24 cellular contexts compared by ENCODE assay signal in genomic region chr15:62417444-62417843, GRCh38. TPM values are rescaled to one million over a fixed set of nuclear protein-coding genes. Genes with fewer than 3 reads are reported as not detected.
DNase-seq lines count a peak whose midpoint lies in the region; ATAC-seq and TF ChIP-seq lines count a peak whose summit lies in the region.
"Had no signal": no experiment of that assay in that cellular context is flagged by ENCODE, and none has a peak within 500 bp of the region (broad histone marks: within the 10 kb centered on the region; RNA-seq: fewer than 3 reads in every experiment).

No MANE protein-coding gene starts in this region.

- H3K9me2 ChIP-seq in GM23338 (ENCODE audit: insufficient read depth): 0 out of 2 replicates have a peak, but pooled peaks cover 3% of the 10 kb centered on the region

- H3K4me2 ChIP-seq in GM23338: 0 out of 2 replicates have a peak overlapping the region, but pooled peaks have one; percentile 52

- no peaks in the 10 kb centered on the region for H3F3A ChIP-seq in GM23338 (replicated peaks; ENCODE audit: low read depth)

- 61 to 74% methylated on average over 3 of the region's 3 CpGs for WGBS in esophagus squamous epithelium, 2 donors

- DNase-seq in GM23338 (ENCODE audit: low spot score) (no peak), astrocyte of the hippocampus (ENCODE audit: low read depth, low spot score) (peak; percentile 69), iris pigment epithelial cell (ENCODE audit: low read depth) (peak; percentile 22), thoracic aorta (ENCODE audit: low spot score) (no peak), natural killer cell (no peak), esophagus squamous epithelium (lab: John Stamatoyannopoulos, UW) (no peak), NCI-H146 treated with DMSO at 0.1 percent for 48 hours (lab: John Stamatoyannopoulos, UW; ENCODE audit: unreplicated experiment) (no peak)
- DNase-seq: activated CD4-positive, alpha-beta T cell treated with anti-CD3 and anti-CD28 coated beads, Interleukin-2, amount 10 ng/mL, durations not matched to agents 7 days and 5 days; CD4-positive, alpha-beta memory T cell; cortex of kidney; lower lobe of right lung; NCI-H1417; NCI-H524; psoas muscle; stimulated activated CD4-positive, alpha-beta T cell treated with anti-CD3 and anti-CD28 coated beads, Interleukin-4, amount 100 ng/mL, for 1 hour; stimulated activated naive CD4-positive, alpha-beta T cell; T-helper 17 cell; tibial artery; WERI-Rb-1 had no signal

- ATAC-seq in GM23338 (no peak), thoracic aorta (ENCODE audit: insufficient number of reproducible peaks, low FRiP score, low read depth) (peak; percentile 57), natural killer cell (no peak)
- ATAC-seq: GM12878, lower lobe of right lung, T-helper 17 cell had no signal

- peaks cover 29% of the 10 kb centered on the region for H3K79me2 ChIP-seq in GM23338 (replicated peaks; ENCODE audit: insufficient read depth)

- H4K20me1 ChIP-seq in GM23338 (replicated peaks; ENCODE audit: insufficient read depth): peaks cover 1% of the 10 kb centered on the region; the same call in 1 of the 2 replicates

- no peaks in the 10 kb centered on the region for H3K27me3 ChIP-seq in GM23338 (ENCODE audit: insufficient read depth)
- H3K27me3 ChIP-seq in thoracic aorta (replicated peaks; ENCODE audit: insufficient read depth): no peaks in the 10 kb centered on the region
- no peaks in the 10 kb centered on the region for H3K27me3 ChIP-seq in esophagus squamous epithelium
- H3K27me3 ChIP-seq: SJSA1, tibial artery had no signal

- no peaks in the 10 kb centered on the region for H3K36me3 ChIP-seq in GM23338 (ENCODE audit: insufficient read depth)
- H3K36me3 ChIP-seq in thoracic aorta: no peaks in the 10 kb centered on the region
- H3K36me3 ChIP-seq in esophagus squamous epithelium: no peaks in the 10 kb centered on the region
- H3K36me3 ChIP-seq: lower lobe of right lung, SJSA1, WERI-Rb-1 had no signal

- no peak overlapping the region for H2AFZ ChIP-seq in GM23338

- H3K4me1 ChIP-seq in GM23338 (ENCODE audit: insufficient read depth) (peaks cover 22% of the 10 kb centered on the region), thoracic aorta (ENCODE audit: control insufficient read depth in 1 of 2, low read depth in 2 of 2) (peaks cover 33 to 59% of the 10 kb centered on the region in 2 donors), esophagus squamous epithelium (peaks cover 0 to 11% (median 0%) of the 10 kb centered on the region in 3 donors)
- H3K4me1 ChIP-seq: SJSA1 had no signal

- TF ChIP-seq CTCF in GM23338 (conservative IDR thresholded peaks at IDR 0.05; ENCODE audit: low read depth in 2 of 2) (no peak), thoracic aorta (IDR thresholded peaks at IDR 0.05) (no peak), natural killer cell (IDR thresholded peaks at IDR 0.05) (no peak), esophagus squamous epithelium (IDR thresholded peaks at IDR 0.05) (no peak)

- TF ChIP-seq POLR2A in esophagus squamous epithelium (IDR thresholded peaks at IDR 0.05): no peak

- H3K27me3 Mint-ChIP-seq in GM23338 (ENCODE audit: insufficient read depth, low read depth, poor library complexity) (no peaks in the 10 kb centered on the region), natural killer cell (ENCODE audit: low read depth in 2 of 2) (peaks cover 0 to 9% of the 10 kb centered on the region in 2 donors)
- H3K27me3 Mint-ChIP-seq: activated naive CD4-positive, alpha-beta T cell treated with anti-CD3 and anti-CD28 coated beads, Interleukin-2, amount 50 U/mL, for 24 hours had no signal

- H3K27ac Mint-ChIP-seq in GM23338 (no peak overlapping the region), natural killer cell (no peak overlapping the region)
- H3K27ac Mint-ChIP-seq: activated CD4-positive, alpha-beta T cell treated with anti-CD3 and anti-CD28 coated beads, Interleukin-2, amount 10 ng/mL, durations not matched to agents 7 days and 5 days; activated naive CD4-positive, alpha-beta T cell treated with anti-CD3 and anti-CD28 coated beads, Interleukin-2, amount 50 U/mL, for 24 hours; activated T-helper 1 cell treated with anti-CD3 and anti-CD28 coated beads, Interleukin-12 subunit alpha, Interleukin-12 subunit beta, Interleukin-2, Interleukin-4 antibody, amounts not matched to agents 30 ng/mL and 10 ng/mL and 1 ng/mL, durations not matched to agents 14 hours and 24 hours and 36 hours; CD4-positive, alpha-beta memory T cell; IgD-negative memory B cell; T-helper 17 cell had no signal

- H3K4me3 Mint-ChIP-seq in GM23338: no peak overlapping the region
- H3K4me3 Mint-ChIP-seq in natural killer cell: no peak overlapping the region
- H3K4me3 Mint-ChIP-seq: activated CD4-positive, alpha-beta T cell treated with anti-CD3 and anti-CD28 coated beads, Interleukin-2, amount 10 ng/mL, durations not matched to agents 7 days and 5 days; activated naive CD4-positive, alpha-beta T cell treated with anti-CD3 and anti-CD28 coated beads, Interleukin-2, amount 50 U/mL, for 24 hours; activated T-helper 1 cell treated with anti-CD3 and anti-CD28 coated beads, Interleukin-12 subunit alpha, Interleukin-12 subunit beta, Interleukin-2, Interleukin-4 antibody, amounts not matched to agents 30 ng/mL and 10 ng/mL and 1 ng/mL, durations not matched to agents 14 hours and 24 hours and 36 hours; CD4-positive, alpha-beta memory T cell; IgD-negative memory B cell; T-helper 17 cell had no signal

- H3K4me3 ChIP-seq in GM23338 (no peak overlapping the region), thoracic aorta (no peak overlapping the region), esophagus squamous epithelium (no peak overlapping the region)
- H3K4me3 ChIP-seq: GM12878, lower lobe of right lung, psoas muscle, SJSA1, tibial artery had no signal

- H3K36me3 Mint-ChIP-seq in GM23338 (ENCODE audit: low read depth) (no peaks in the 10 kb centered on the region), natural killer cell (no peaks in the 10 kb centered on the region)
- H3K36me3 Mint-ChIP-seq: activated naive CD4-positive, alpha-beta T cell treated with anti-CD3 and anti-CD28 coated beads, Interleukin-2, amount 50 U/mL, for 24 hours; CD4-positive, alpha-beta memory T cell; IgD-negative memory B cell had no signal

- H3K4me1 Mint-ChIP-seq in GM23338 (peaks cover 38% of the 10 kb centered on the region), natural killer cell (no peaks in the 10 kb centered on the region)
- H3K4me1 Mint-ChIP-seq: activated CD4-positive, alpha-beta T cell treated with anti-CD3 and anti-CD28 coated beads, Interleukin-2, amount 10 ng/mL, durations not matched to agents 7 days and 5 days; activated naive CD4-positive, alpha-beta T cell treated with anti-CD3 and anti-CD28 coated beads, Interleukin-2, amount 50 U/mL, for 24 hours; CD4-positive, alpha-beta memory T cell; T-helper 17 cell had no signal

- intact Hi-C loops in natural killer cell (cut with micrococcal nuclease) (no loop called here), esophagus squamous epithelium (cut with DNase I) (no loop called here)

- H3K27ac ChIP-seq in GM23338 (ENCODE audit: low read depth) (no peak overlapping the region), thoracic aorta (peak overlapping the region; percentile 63 to 69), esophagus squamous epithelium (no peak overlapping the region)
- H3K27ac ChIP-seq: lower lobe of right lung, SJSA1, tibial artery had no signal

- H3K9me3 ChIP-seq in thoracic aorta: no peaks in the 10 kb centered on the region
- no peaks in the 10 kb centered on the region for H3K9me3 ChIP-seq in esophagus squamous epithelium
- H3K9me3 ChIP-seq: lower lobe of right lung, psoas muscle, SJSA1, tibial artery had no signal

- H3K9me3 Mint-ChIP-seq in GM23338 (no peaks in the 10 kb centered on the region), natural killer cell (no peaks in the 10 kb centered on the region)
- H3K9me3 Mint-ChIP-seq: activated CD4-positive, alpha-beta T cell treated with anti-CD3 and anti-CD28 coated beads, Interleukin-2, amount 10 ng/mL, durations not matched to agents 7 days and 5 days; activated naive CD4-positive, alpha-beta T cell treated with anti-CD3 and anti-CD28 coated beads, Interleukin-2, amount 50 U/mL, for 24 hours; activated T-helper 1 cell treated with anti-CD3 and anti-CD28 coated beads, Interleukin-12 subunit alpha, Interleukin-12 subunit beta, Interleukin-2, Interleukin-4 antibody, amounts not matched to agents 30 ng/mL and 10 ng/mL and 1 ng/mL, durations not matched to agents 14 hours and 24 hours and 36 hours; IgD-negative memory B cell had no signal

TF ChIP-seq in GM23338, 12 proteins besides CTCF, POLR2A, EP300 and RAD21 (continues in another document):
- TF ChIP-seq NANOG (IDR thresholded peaks at IDR 0.05; ENCODE audit: borderline replicate concordance) (no peak), ZNF331 (CRISPR knock-in tag; IDR thresholded peaks at IDR 0.05; ENCODE audit: low read depth) (no peak), STAT1 (IDR thresholded peaks at IDR 0.05; ENCODE audit: unreplicated experiment) (no peak), ZNF114 (CRISPR knock-in tag; IDR thresholded peaks at IDR 0.05) (no peak), CREB1 (CRISPR knock-in tag; IDR thresholded peaks at IDR 0.05; ENCODE audit: low read depth) (no peak), JUNB (IDR thresholded peaks at IDR 0.05; ENCODE audit: unreplicated experiment) (no peak), EZH2 (IDR thresholded peaks at IDR 0.05; ENCODE audit: low read depth, unreplicated experiment) (no peak), EZH2phosphoT487 (IDR thresholded peaks at IDR 0.05; ENCODE audit: unreplicated experiment) (no peak)
- TF ChIP-seq, protein P1, sequence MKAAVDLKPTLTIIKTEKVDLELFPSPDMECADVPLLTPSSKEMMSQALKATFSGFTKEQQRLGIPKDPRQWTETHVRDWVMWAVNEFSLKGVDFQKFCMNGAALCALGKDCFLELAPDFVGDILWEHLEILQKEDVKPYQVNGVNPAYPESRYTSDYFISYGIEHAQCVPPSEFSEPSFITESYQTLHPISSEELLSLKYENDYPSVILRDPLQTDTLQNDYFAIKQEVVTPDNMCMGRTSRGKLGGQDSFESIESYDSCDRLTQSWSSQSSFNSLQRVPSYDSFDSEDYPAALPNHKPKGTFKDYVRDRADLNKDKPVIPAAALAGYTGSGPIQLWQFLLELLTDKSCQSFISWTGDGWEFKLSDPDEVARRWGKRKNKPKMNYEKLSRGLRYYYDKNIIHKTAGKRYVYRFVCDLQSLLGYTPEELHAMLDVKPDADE (IDR thresholded peaks at IDR 0.05): no peak

RNA-seq across cellular contexts. Expression of gene TLN2, which starts 27.1 kb away (rescaled TPM):
- total RNA-seq in GM23338 (2014; rRNA removed; shearing (Covaris generic)): 24.0 and 30.7 TPM in 2 replicates
- polyA plus RNA-seq in GM23338 (2016; fragmentation: Nextera tagmentation; extraction: Ambion mirVana): 16.8 and 19.5 TPM in 2 replicates
- total RNA-seq in thoracic aorta (10 to 100 TPM; 41.2 to 63.8 TPM), natural killer cell (1 to 10 TPM in 2 of 3 donors, under 1 TPM in 1; 0.70 to 2.4 (median 1.2) TPM), esophagus squamous epithelium (10 to 100 TPM in 1 of 4 donors, 1 to 10 TPM in 3; 1.8 to 11.3 (median 4.2) TPM)

Comparison
In these comparisons a context has a peak if more than half of its experiments do, and no peak if none do; other contexts are left out.
1. DNase-seq: peak in astrocyte of the hippocampus (single experiment) and iris pigment epithelial cell (single experiment); none in GM23338 (single experiment), thoracic aorta (single experiment), natural killer cell (single experiment), esophagus squamous epithelium (single experiment) and NCI-H146 treated with DMSO at 0.1 percent for 48 hours (single experiment).
2. H3K27ac ChIP-seq: peak in thoracic aorta (2 of 2); none in GM23338 (single experiment) and esophagus squamous epithelium (0 of 4).